In genomic region chr10:76405932-76406331, GRCh38 we compare ENCODE assay signal across 17 cellular contexts.
"Had no signal": no experiment of that assay in that cellular context is flagged by ENCODE, and none has a peak within 500 bp of the region (broad histone marks: within the 10 kb centered on the region; RNA-seq: fewer than 3 reads in every experiment).

No MANE protein-coding gene starts in this region.

- H3K27ac ChIP-seq: esophagus squamous epithelium, gastroesophageal sphincter, spleen, stomach, thoracic aorta, transverse colon had no signal

- H3K4me3 ChIP-seq: esophagus squamous epithelium, gastroesophageal sphincter, mucosa of descending colon, spleen, stomach, thoracic aorta, transverse colon had no signal

- DNase-seq: esophagus squamous epithelium; glutamatergic neuron; islet precursor cell; mucosa of descending colon; naive thymus-derived CD8-positive, alpha-beta T cell; posterior cingulate gyrus; spleen; stimulated activated CD4-positive, alpha-beta T cell treated with anti-CD3 and anti-CD28 coated beads, Interleukin-15, amount 100 ng/mL, for 24 hours; stimulated activated CD4-positive, alpha-beta T cell treated with anti-CD3 and anti-CD28 coated beads, Interleukin-1b, Interleukin-23, amount 100 ng/mL, for 48 hours; stimulated activated naive CD4-positive, alpha-beta T cell; stomach; substantia nigra; transverse colon had no signal

- H3K9me3 ChIP-seq: esophagus squamous epithelium, mucosa of descending colon, thoracic aorta had no signal

- H3K36me3 ChIP-seq: esophagus squamous epithelium, gastroesophageal sphincter, spleen, stomach, thoracic aorta, transverse colon had no signal

- ATAC-seq: gastroesophageal sphincter; left lobe of liver; mucosa of descending colon; naive thymus-derived CD8-positive, alpha-beta T cell; sciatic nerve had no signal

- H3K4me1 ChIP-seq: esophagus squamous epithelium, spleen had no signal

- H3K27me3 ChIP-seq: esophagus squamous epithelium, gastroesophageal sphincter, spleen, stomach, transverse colon had no signal
